ENCODE assay signal across 16 cellular contexts in genomic region chr21:29367335-29367734, GRCh38.
DNase-seq lines count a peak whose midpoint lies in the region; ATAC-seq and TF ChIP-seq lines count a peak whose summit lies in the region.
"Had no signal": no experiment of that assay in that cellular context is flagged by ENCODE, and none has a peak within 500 bp of the region (broad histone marks: within the 10 kb centered on the region; RNA-seq: fewer than 3 reads in every experiment).

No MANE protein-coding gene starts in this region.

- H3K9me3 Mint-ChIP-seq in endodermal cell (peaks cover 25% of the 10 kb centered on the region), nephron progenitor cell (no peaks in the 10 kb centered on the region)
- H3K9me3 Mint-ChIP-seq: CD4-positive, alpha-beta memory T cell; GM23338; H9 had no signal

- H4K91ac ChIP-seq in IMR-90 (ENCODE audit: insufficient read depth, low read depth, low read length) = no peak overlapping the region

- no peak overlapping the region for H2BK5ac ChIP-seq in IMR-90 (ENCODE audit: low read depth, low read length, poor library complexity, severe bottlenecking)

- no peak overlapping the region for H2AFZ ChIP-seq in IMR-90 (replicated peaks; ENCODE audit: low read length, poor library complexity)
- H2AFZ ChIP-seq: GM23338 had no signal

- H3K27ac Mint-ChIP-seq in endodermal cell (no peak overlapping the region), nephron progenitor cell (no peak overlapping the region)
- H3K27ac Mint-ChIP-seq: CD4-positive, alpha-beta memory T cell; GM23338; H9 had no signal

- ATAC-seq in IMR-90 (ENCODE audit: low read depth) (no peak), left lobe of liver (no peak), mucosa of descending colon (no peak)
- ATAC-seq: GM23338, HCT116 had no signal

- TF ChIP-seq RAD21 in IMR-90 (IDR thresholded peaks at IDR 0.05; ENCODE audit: low read length) = no peak

- 0 out of 2 replicates have a peak, but pooled peaks cover 3% of the 10 kb centered on the region for H3K9me1 ChIP-seq in IMR-90 (ENCODE audit: insufficient read depth, low read length)

- no peak for DNase-seq in IMR-90
- peak; percentile 19 for DNase-seq in endodermal cell
- DNase-seq in left lobe of liver (ENCODE audit: low spot score) = peak; percentile 6
- DNase-seq in cortex of kidney (lab: John Stamatoyannopoulos, UW) = no peak
- no peak for DNase-seq in nephron progenitor cell
- no peak for DNase-seq in mucosa of descending colon
- DNase-seq: C1 segment of cervical spinal cord; Calu3; CD4-positive, alpha-beta memory T cell; COR-L47; DMS53; DMS79 treated with DMSO at 0.1 percent for 48 hours; GF-D8; H9 had no signal

- H2BK15ac ChIP-seq in IMR-90 (ENCODE audit: low read depth, low read length) = no peak overlapping the region

- H3K56ac ChIP-seq in IMR-90 (ENCODE audit: extremely low read depth, insufficient read depth, low read length) = no peak overlapping the region

- H3K4me1 Mint-ChIP-seq in endodermal cell (peaks cover 6% of the 10 kb centered on the region), nephron progenitor cell (peaks cover 6% of the 10 kb centered on the region)
- H3K4me1 Mint-ChIP-seq: GM23338, H9 had no signal

- no peaks in the 10 kb centered on the region for H3K27me3 Mint-ChIP-seq in endodermal cell (ENCODE audit: insufficient read depth)
- H3K27me3 Mint-ChIP-seq in nephron progenitor cell (ENCODE audit: low read depth, poor library complexity) = no peaks in the 10 kb centered on the region
- H3K27me3 Mint-ChIP-seq: CD4-positive, alpha-beta memory T cell had no signal

- H4K5ac ChIP-seq in IMR-90 (ENCODE audit: low read depth, low read length) = no peak overlapping the region

- in situ Hi-C loops in IMR-90 (cut with MboI; ENCODE audit: low sequenced_read_pairs) = no loop called here

- H2BK20ac ChIP-seq in IMR-90 (ENCODE audit: low read depth, low read length) = no peak overlapping the region

- TF ChIP-seq CTCF in IMR-90 (conservative IDR thresholded peaks at IDR 0.05; ENCODE audit: low read depth, low read length) (no peak), endodermal cell (conservative IDR thresholded peaks at IDR 0.05) (no peak), nephron progenitor cell (IDR thresholded peaks at IDR 0.05) (no peak), mucosa of descending colon (IDR thresholded peaks at IDR 0.05) (no peak)

- H3K36me3 ChIP-seq in IMR-90 (ENCODE audit: control insufficient read depth, insufficient read depth, low read length) = peaks cover 18% of the 10 kb centered on the region
- peaks cover 36% of the 10 kb centered on the region for H3K36me3 ChIP-seq in endodermal cell (ENCODE audit: control insufficient read depth, insufficient read depth, low read length)
- no peaks in the 10 kb centered on the region for H3K36me3 ChIP-seq in mucosa of descending colon (ENCODE audit: low read depth)

- H3K4me3 ChIP-seq in IMR-90 (ENCODE audit: insufficient read depth, low read depth, low read length) (no peak overlapping the region), endodermal cell (ENCODE audit: low read length) (no peak overlapping the region), mucosa of descending colon (no peak overlapping the region)
- H3K4me3 ChIP-seq: GM23338 had no signal

- CTCF ChIA-PET in IMR-90 (lab: Yijun Ruan, JAX) = no interaction called here

- no peak overlapping the region for H2AK9ac ChIP-seq in IMR-90 (replicated peaks; ENCODE audit: low read depth, low read length, poor library complexity)

- WGBS in IMR-90 (ENCODE audit: extremely low coverage in 2 of 2, insufficient read length in 1 of 2), 2 experiments = no CpG with 5 or more reads among the region's 2 CpGs
- 100% methylated on average over 2 of the region's 2 CpGs; no CpG with 5 or more reads in 1 of the 2 experiments for WGBS in endodermal cell (ENCODE audit: insufficient coverage in 1 of 2, insufficient read length in 1 of 2), 2 experiments

- no TSS peak for BruUV-seq in IMR-90 (replicated peaks; lab: Mats Ljungman, UMichigan)

- dilution Hi-C loops in IMR-90 (cut with HindIII; ENCODE audit: low sequenced_read_pairs, unreplicated experiment) = no loop called here

- H2AK5ac ChIP-seq in IMR-90 (ENCODE audit: low read depth, low read length) = peak overlapping the region; percentile 29; the same call in 1 of the 2 replicates

- H4K8ac ChIP-seq in IMR-90 (ENCODE audit: low read depth in 2 of 2, low read length in 2 of 2) = no peak overlapping the region

- peaks cover 18 to 35% of the 10 kb centered on the region in 2 experiments; a peak in 3 of 4 replicates for H3K79me1 ChIP-seq in IMR-90 (ENCODE audit: low read depth in 1 of 2, low read length in 2 of 2)

- H3K4me2 ChIP-seq in IMR-90 (ENCODE audit: low read depth, low read length) = no peak overlapping the region
- H3K4me2 ChIP-seq: GM23338 had no signal

- no peak overlapping the region for H2BK120ac ChIP-seq in IMR-90 (ENCODE audit: low read depth, low read length)

- intact Hi-C loops in IMR-90 (cut with micrococcal nuclease) (no loop called here), mucosa of descending colon (cut with DNase I, micrococcal nuclease) (loop anchor here in 1 of 2 donors (5.0 kb wide), 1 partner anchor 275 kb away; no protein-coding TSS in a partner anchor)

- H3K4me3 Mint-ChIP-seq in endodermal cell (no peak overlapping the region), nephron progenitor cell (no peak overlapping the region)
- H3K4me3 Mint-ChIP-seq: CD4-positive, alpha-beta memory T cell; GM23338; H9 had no signal

- H3K36me3 Mint-ChIP-seq in endodermal cell (ENCODE audit: low read depth) (peaks cover 60% of the 10 kb centered on the region), nephron progenitor cell (ENCODE audit: low read depth) (peaks cover 33% of the 10 kb centered on the region)

- no peak overlapping the region for H3K9ac ChIP-seq in IMR-90 (ENCODE audit: low read depth, low read length)
- H3K9ac ChIP-seq in endodermal cell (ENCODE audit: extremely low read depth, low read length, poor library complexity, severe bottlenecking) = no peak overlapping the region

- H3K18ac ChIP-seq in IMR-90 (ENCODE audit: low read depth, low read length) = peak overlapping the region; percentile 57; the same call in 1 of the 2 replicates

- H3K23ac ChIP-seq in IMR-90 (ENCODE audit: low read depth, low read length) = no peak overlapping the region

- H3K9me3 ChIP-seq in IMR-90 (ENCODE audit: control insufficient read depth, insufficient read depth, low read length) = peaks cover 4% of the 10 kb centered on the region; the same call in 1 of the 2 replicates
- peaks cover 41% of the 10 kb centered on the region for H3K9me3 ChIP-seq in endodermal cell (ENCODE audit: control insufficient read depth, low read length)
- H3K9me3 ChIP-seq in mucosa of descending colon = no peaks in the 10 kb centered on the region

- POLR2A ChIA-PET in IMR-90 (lab: Charles Lee; ENCODE audit: unreplicated experiment) = no interaction called here

- no peaks in the 10 kb centered on the region for H4K20me1 ChIP-seq in IMR-90 (ENCODE audit: insufficient read depth, low read length)

- H3K4me1 ChIP-seq in IMR-90 (ENCODE audit: control insufficient read depth, insufficient read depth, low read length) = peaks cover 2% of the 10 kb centered on the region; the same call in 1 of the 2 replicates
- peaks cover 2% of the 10 kb centered on the region for H3K4me1 ChIP-seq in endodermal cell (ENCODE audit: control insufficient read depth, insufficient read depth, low read length)
- H3K4me1 ChIP-seq in mucosa of descending colon (ENCODE audit: low read depth) = no peaks in the 10 kb centered on the region

- no peaks in the 10 kb centered on the region for H3K27me3 ChIP-seq in IMR-90 (ENCODE audit: control insufficient read depth, insufficient read depth, low read length)
- no peaks in the 10 kb centered on the region for H3K27me3 ChIP-seq in endodermal cell (ENCODE audit: control insufficient read depth, insufficient read depth, low read length, poor library complexity, severe bottlenecking)

- no peak overlapping the region for H3K14ac ChIP-seq in IMR-90 (replicated peaks; ENCODE audit: low read depth, low read length)

- no peak overlapping the region for H3K27ac ChIP-seq in IMR-90 (ENCODE audit: insufficient read depth, low read length)
- no peak overlapping the region for H3K27ac ChIP-seq in endodermal cell (ENCODE audit: low read depth, low read length)

- no peak for TF ChIP-seq POLR2A in IMR-90 (IDR thresholded peaks at IDR 0.05; ENCODE audit: low read depth, low read length)

- no peak overlapping the region for H3K4ac ChIP-seq in IMR-90 (ENCODE audit: low read depth, low read length)

TF ChIP-seq in IMR-90, 13 proteins besides CTCF, POLR2A, EP300 and RAD21 (continues in another document):
- TF ChIP-seq MAZ (IDR thresholded peaks at IDR 0.05; ENCODE audit: borderline replicate concordance, low read depth, low read length) (no peak), FOS (IDR thresholded peaks at IDR 0.05; ENCODE audit: low read depth, low read length) (no peak), USF2 (IDR thresholded peaks at IDR 0.05; ENCODE audit: low read depth, low read length) (no peak), CEBPB (IDR thresholded peaks at IDR 0.05; ENCODE audit: low read depth, low read length) (no peak), BHLHE40 (IDR thresholded peaks at IDR 0.05; ENCODE audit: low read depth, low read length) (no peak), MXI1 (IDR thresholded peaks at IDR 0.05; ENCODE audit: borderline replicate concordance, low read depth, low read length) (no peak), SMC3 (IDR thresholded peaks at IDR 0.05; ENCODE audit: low read depth, low read length) (no peak), MAFK (IDR thresholded peaks at IDR 0.05; ENCODE audit: low read depth, low read length) (no peak), RFX5 (IDR thresholded peaks at IDR 0.05; ENCODE audit: low read depth, low read length) (no peak), NFE2L2 (IDR thresholded peaks at IDR 0.05; ENCODE audit: low read depth, low read length) (no peak), RCOR1 (IDR thresholded peaks at IDR 0.05; ENCODE audit: insufficient replicate concordance, low read length) (no peak)

Comparison
In these comparisons a context has a peak if more than half of its experiments do, and no peak if none do; other contexts are left out.
1. DNase-seq: peak in endodermal cell (single experiment) and left lobe of liver (single experiment); none in IMR-90 (single experiment), cortex of kidney (single experiment), nephron progenitor cell (single experiment) and mucosa of descending colon (0 of 3).